ENCODE assay signal across 8 cellular contexts in genomic region chr5:93915142-93915553, GRCh38.
DNase-seq lines count a peak whose midpoint lies in the region; ATAC-seq, FAIRE-seq and TF ChIP-seq lines count a peak whose summit lies in the region.

No MANE protein-coding gene starts in this region.

- H3K27ac ChIP-seq in cardiac muscle cell (no peak overlapping the region), esophagus squamous epithelium (no peak overlapping the region), psoas muscle (no peak overlapping the region)

- H3K27ac Mint-ChIP-seq in activated CD4-positive, alpha-beta T cell treated with anti-CD3 and anti-CD28 coated beads, Interleukin-2, amount 10 ng/mL, durations not matched to agents 7 days and 5 days = no peak overlapping the region

- no peaks in the 10 kb centered on the region for H3K9me3 Mint-ChIP-seq in activated CD4-positive, alpha-beta T cell treated with anti-CD3 and anti-CD28 coated beads, Interleukin-2, amount 10 ng/mL, durations not matched to agents 7 days and 5 days

- FAIRE-seq in RCC 7860 (lab: Jason Lieb, UNC) = no peak

- H3K4me3 ChIP-seq in cardiac muscle cell (no peak overlapping the region), esophagus squamous epithelium (no peak overlapping the region), psoas muscle (no peak overlapping the region)

- no peak for TF ChIP-seq POLR2A in esophagus squamous epithelium (IDR thresholded peaks at IDR 0.05)

- no peak for ATAC-seq in left cardiac atrium
- peak; percentile 60 for ATAC-seq in HG02852 (IDR thresholded peaks at IDR 0.05; ENCODE audit: unreplicated experiment)
- peak in 1 of 4 donors; percentile 56 for ATAC-seq in psoas muscle

- H3K4me3 Mint-ChIP-seq in activated CD4-positive, alpha-beta T cell treated with anti-CD3 and anti-CD28 coated beads, Interleukin-2, amount 10 ng/mL, durations not matched to agents 7 days and 5 days = no peak overlapping the region

- POLR2A ChIA-PET in activated CD4-positive, alpha-beta T cell treated with anti-CD3 and anti-CD28 coated beads, Interleukin-2, amount 10 ng/mL, durations not matched to agents 7 days and 5 days (lab: Charles Lee) = no interaction called here

- H3K27me3 Mint-ChIP-seq in activated CD4-positive, alpha-beta T cell treated with anti-CD3 and anti-CD28 coated beads, Interleukin-2, amount 10 ng/mL, durations not matched to agents 7 days and 5 days = no peaks in the 10 kb centered on the region

- TF ChIP-seq CTCF in cardiac muscle cell (IDR thresholded peaks at IDR 0.05; ENCODE audit: low read depth, low read length) (peak; percentile 42), esophagus squamous epithelium (IDR thresholded peaks at IDR 0.05) (peak; percentile 27 to 65 (median 43)), psoas muscle (IDR thresholded peaks at IDR 0.05) (peak; percentile 61)

- H3K27me3 ChIP-seq in cardiac muscle cell = peaks cover 5% of the 10 kb centered on the region
- H3K27me3 ChIP-seq in esophagus squamous epithelium = no peaks in the 10 kb centered on the region
- no peaks in the 10 kb centered on the region for H3K27me3 ChIP-seq in psoas muscle (ENCODE audit: insufficient read depth in 3 of 3, low read length in 2 of 3)

- no peaks in the 10 kb centered on the region for H3K36me3 Mint-ChIP-seq in activated CD4-positive, alpha-beta T cell treated with anti-CD3 and anti-CD28 coated beads, Interleukin-2, amount 10 ng/mL, durations not matched to agents 7 days and 5 days (ENCODE audit: low read depth)

- DNase-seq in cardiac muscle cell (ENCODE audit: low read depth in 1 of 2, low spot score in 1 of 2) (peak; percentile 20 to 77), left cardiac atrium (no peak), RCC 7860 (ENCODE audit: low spot score) (peak; percentile 21), esophagus squamous epithelium (lab: John Stamatoyannopoulos, UW) (no peak), psoas muscle (no peak), hypothalamus (lab: John Stamatoyannopoulos, UW) (no peak)
- no peak for DNase-seq in activated CD4-positive, alpha-beta T cell treated with anti-CD3 and anti-CD28 coated beads, Interleukin-2, amount 10 ng/mL, durations not matched to agents 7 days and 5 days

- H3K36me3 ChIP-seq in cardiac muscle cell = no peaks in the 10 kb centered on the region
- no peaks in the 10 kb centered on the region for H3K36me3 ChIP-seq in esophagus squamous epithelium
- H3K36me3 ChIP-seq in psoas muscle (ENCODE audit: insufficient read depth in 1 of 2, low read depth in 1 of 2) = no peaks in the 10 kb centered on the region

- no peaks in the 10 kb centered on the region for H3K4me1 ChIP-seq in cardiac muscle cell (ENCODE audit: low read depth)
- no peaks in the 10 kb centered on the region for H3K4me1 ChIP-seq in esophagus squamous epithelium
- H3K4me1 ChIP-seq in psoas muscle = no peaks in the 10 kb centered on the region

- H3K9me3 ChIP-seq in cardiac muscle cell (ENCODE audit: low read depth) (no peaks in the 10 kb centered on the region), esophagus squamous epithelium (no peaks in the 10 kb centered on the region), psoas muscle (no peaks in the 10 kb centered on the region)

- CTCF ChIA-PET in activated CD4-positive, alpha-beta T cell treated with anti-CD3 and anti-CD28 coated beads, Interleukin-2, amount 10 ng/mL, durations not matched to agents 7 days and 5 days (lab: Charles Lee) = no interaction called here

- intact Hi-C loops in left cardiac atrium (cut with DNase I) (no loop called here), esophagus squamous epithelium (cut with DNase I) (no loop called here), psoas muscle (cut with DNase I) (loop anchor here (5.0 to 10.0 kb wide), 3 partner anchors 330 to 580 kb away; partner anchors contain the start of genes NR2F1 (in 2 of the 2) and NR2F1-AS1 (in 2 of the 2))

- H3K4me1 Mint-ChIP-seq in activated CD4-positive, alpha-beta T cell treated with anti-CD3 and anti-CD28 coated beads, Interleukin-2, amount 10 ng/mL, durations not matched to agents 7 days and 5 days = no peaks in the 10 kb centered on the region

Comparison
In these comparisons a context has a peak if more than half of its experiments do, and no peak if none do; other contexts are left out.
1. DNase-seq: peak in cardiac muscle cell (2 of 2) and RCC 7860 (single experiment); none in left cardiac atrium (single experiment), esophagus squamous epithelium (single experiment), psoas muscle (0 of 2), hypothalamus (0 of 51) and activated CD4-positive, alpha-beta T cell treated with anti-CD3 and anti-CD28 coated beads, Interleukin-2, amount 10 ng/mL, durations not matched to agents 7 days and 5 days (single experiment).
2. intact Hi-C loops: an anchor here in psoas muscle (5.0 to 10.0 kb wide); none called in left cardiac atrium and esophagus squamous epithelium.
3. Peak in every context shown above with its lines, with median percentiles within 50 percentile points of each other: CTCF ChIP-seq.